Comparison of ENCODE assay signal across 2 cellular contexts in the genomic region with DNA sequence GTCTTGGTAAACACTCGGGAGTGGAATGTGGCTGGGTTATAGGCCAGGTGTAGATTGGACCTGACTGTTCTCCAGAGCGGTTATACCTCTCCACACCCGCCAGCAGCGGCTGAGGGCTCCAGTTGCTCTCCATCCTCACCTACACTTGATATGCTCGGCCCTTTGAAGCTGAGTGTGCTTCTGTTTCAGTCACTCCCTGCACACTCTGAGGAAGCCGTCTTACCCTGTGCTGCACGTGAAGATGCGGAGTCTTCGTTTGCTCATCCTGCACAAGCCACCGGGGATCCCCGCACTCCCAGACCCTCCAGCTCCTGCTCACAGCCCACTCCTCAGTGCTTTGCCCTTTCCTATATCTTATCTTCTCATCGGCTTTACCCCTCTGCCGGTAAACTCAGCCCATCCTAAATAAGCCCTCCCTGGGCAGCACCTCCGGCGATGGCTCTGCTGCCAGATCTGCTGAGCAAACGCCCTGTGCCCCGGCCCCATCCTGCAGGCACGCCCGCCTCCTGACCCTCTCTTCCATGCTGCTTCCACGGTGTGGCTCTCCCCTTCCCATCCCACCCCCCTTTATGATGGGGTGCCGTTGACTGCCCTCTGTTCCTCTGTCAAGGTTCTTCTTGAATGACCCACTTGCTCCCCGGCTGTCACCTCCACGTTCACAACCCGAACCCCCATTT.
TF ChIP-seq lines count a peak whose summit lies in the region.

No MANE protein-coding gene starts in this region.

TF ChIP-seq in IMR-90, 13 proteins besides CTCF, POLR2A, EP300 and RAD21:
- no peak for TF ChIP-seq NFE2L2 (IDR thresholded peaks at IDR 0.05; ENCODE audit: low read depth, low read length)
- TF ChIP-seq RCOR1 (IDR thresholded peaks at IDR 0.05; ENCODE audit: insufficient replicate concordance, low read length), result no peak
- no peak for TF ChIP-seq FOS (IDR thresholded peaks at IDR 0.05; ENCODE audit: low read depth, low read length)
- TF ChIP-seq RFX5 (IDR thresholded peaks at IDR 0.05; ENCODE audit: low read depth, low read length), result no peak
- TF ChIP-seq, protein P1, sequence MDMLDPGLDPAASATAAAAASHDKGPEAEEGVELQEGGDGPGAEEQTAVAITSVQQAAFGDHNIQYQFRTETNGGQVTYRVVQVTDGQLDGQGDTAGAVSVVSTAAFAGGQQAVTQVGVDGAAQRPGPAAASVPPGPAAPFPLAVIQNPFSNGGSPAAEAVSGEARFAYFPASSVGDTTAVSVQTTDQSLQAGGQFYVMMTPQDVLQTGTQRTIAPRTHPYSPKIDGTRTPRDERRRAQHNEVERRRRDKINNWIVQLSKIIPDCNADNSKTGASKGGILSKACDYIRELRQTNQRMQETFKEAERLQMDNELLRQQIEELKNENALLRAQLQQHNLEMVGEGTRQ (IDR thresholded peaks at IDR 0.05; ENCODE audit: low read depth, low read length), result no peak

TF ChIP-seq in H1, 55 proteins besides CTCF, POLR2A, EP300 and RAD21:
- TF ChIP-seq SP4 (IDR thresholded peaks at IDR 0.05; ENCODE audit: low read length) (no peak), HDAC2 (IDR thresholded peaks at IDR 0.05; ENCODE audit: borderline replicate concordance in 1 of 2, low read depth in 2 of 2, low read length in 2 of 2) (no peak), TEAD4 (IDR thresholded peaks at IDR 0.05; ENCODE audit: low read depth, low read length) (no peak), FOSL1 (IDR thresholded peaks at IDR 0.05; ENCODE audit: insufficient read depth, low read depth, low read length) (no peak), GABPA (IDR thresholded peaks at IDR 0.05; ENCODE audit: borderline replicate concordance, insufficient read depth, low read length) (no peak), SAP30 (IDR thresholded peaks at IDR 0.05; ENCODE audit: insufficient read depth, insufficient replicate concordance, low read length) (no peak), ZNF274 (IDR thresholded peaks at IDR 0.05; ENCODE audit: borderline replicate concordance, extremely low read depth, low read length) (no peak), MAX (IDR thresholded peaks at IDR 0.05) (no peak), CTBP2 (IDR thresholded peaks at IDR 0.05; ENCODE audit: borderline replicate concordance, insufficient read depth, insufficient read length, low read length) (no peak), SUZ12 (IDR thresholded peaks at IDR 0.05; ENCODE audit: low read length) (no peak), CEBPB (IDR thresholded peaks at IDR 0.05; ENCODE audit: low read depth, low read length) (no peak), SIX5 (IDR thresholded peaks at IDR 0.05; ENCODE audit: low read depth, low read length) (no peak), EZH2 (IDR thresholded peaks at IDR 0.05; ENCODE audit: low read depth, low read length, severe bottlenecking) (no peak), BCL11A (IDR thresholded peaks at IDR 0.05; ENCODE audit: low read depth in 2 of 2, low read length in 2 of 2) (no peak), ATF3 (IDR thresholded peaks at IDR 0.05; ENCODE audit: insufficient read depth, low read depth, low read length) (no peak), KDM4A (IDR thresholded peaks at IDR 0.05; ENCODE audit: low read depth, low read length, severe bottlenecking) (no peak), RNF2 (IDR thresholded peaks at IDR 0.05; ENCODE audit: borderline replicate concordance, low read depth, low read length, missing control alignments, poor library complexity, severe bottlenecking) (no peak), KDM1A (IDR thresholded peaks at IDR 0.05; ENCODE audit: borderline replicate concordance, low read length) (no peak)
- TF ChIP-seq, protein P2, sequence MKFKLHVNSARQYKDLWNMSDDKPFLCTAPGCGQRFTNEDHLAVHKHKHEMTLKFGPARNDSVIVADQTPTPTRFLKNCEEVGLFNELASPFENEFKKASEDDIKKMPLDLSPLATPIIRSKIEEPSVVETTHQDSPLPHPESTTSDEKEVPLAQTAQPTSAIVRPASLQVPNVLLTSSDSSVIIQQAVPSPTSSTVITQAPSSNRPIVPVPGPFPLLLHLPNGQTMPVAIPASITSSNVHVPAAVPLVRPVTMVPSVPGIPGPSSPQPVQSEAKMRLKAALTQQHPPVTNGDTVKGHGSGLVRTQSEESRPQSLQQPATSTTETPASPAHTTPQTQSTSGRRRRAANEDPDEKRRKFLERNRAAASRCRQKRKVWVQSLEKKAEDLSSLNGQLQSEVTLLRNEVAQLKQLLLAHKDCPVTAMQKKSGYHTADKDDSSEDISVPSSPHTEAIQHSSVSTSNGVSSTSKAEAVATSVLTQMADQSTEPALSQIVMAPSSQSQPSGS (IDR thresholded peaks at IDR 0.05; ENCODE audit: low read length), result no peak
- TF ChIP-seq, protein P1 (IDR thresholded peaks at IDR 0.05; ENCODE audit: low read length), result no peak
TF ChIP-seq in H1: peak in this region for 0.
